ENCODE assay signal across 9 cellular contexts in the genomic region with DNA sequence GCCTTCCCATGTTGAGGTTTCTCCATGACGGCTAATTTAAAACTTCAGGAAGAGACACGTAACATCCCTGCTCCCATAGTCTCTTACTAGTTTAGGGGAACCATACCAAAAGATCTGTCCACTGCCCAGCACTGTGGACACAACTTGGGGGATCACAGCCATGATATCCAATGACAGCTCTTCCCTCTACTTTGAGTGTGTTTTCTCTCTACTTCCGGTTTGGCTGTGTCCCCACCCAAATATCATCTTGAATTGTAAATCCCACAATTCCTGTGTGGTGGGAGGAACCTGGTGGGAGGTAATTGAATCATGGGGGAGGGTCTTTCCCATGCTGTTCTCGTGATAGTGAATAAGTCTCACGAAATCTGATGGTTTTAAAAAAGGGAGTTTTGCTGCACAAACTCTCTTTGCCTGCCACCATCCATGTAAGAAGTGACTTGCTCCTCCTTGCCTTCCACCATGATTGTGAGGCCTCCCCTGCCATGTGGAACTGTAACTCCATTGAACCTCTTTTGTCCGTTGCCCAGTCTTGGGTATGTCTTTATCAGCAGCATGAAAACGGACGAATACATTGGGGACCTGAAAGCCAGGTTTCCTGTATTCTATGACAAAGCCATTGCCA. TPM values are rescaled to one million over a fixed set of nuclear protein-coding genes. Genes with fewer than 3 reads are reported as not detected.
DNase-seq lines count a peak whose midpoint lies in the region; ATAC-seq lines count a peak whose summit lies in the region.
"Had no signal": no experiment of that assay in that cellular context is flagged by ENCODE, and none has a peak within 500 bp of the region (broad histone marks: within the 10 kb centered on the region; RNA-seq: fewer than 3 reads in every experiment).

No MANE protein-coding gene starts in this region.

- H3K27ac Mint-ChIP-seq in stimulated activated naive CD8-positive, alpha-beta T cell treated with anti-CD3 and anti-CD28 coated beads, Interleukin-15, Interleukin-2, amounts not matched to agents 100 ng/mL and 50 ng/mL, for 24 hours, result peak overlapping the region; percentile 94
- peak overlapping the region; percentile 82 for H3K27ac Mint-ChIP-seq in activated naive CD8-positive, alpha-beta T cell treated with anti-CD3 and anti-CD28 coated beads, Interleukin-2, amount 50 U/mL, for 24 hours
- H3K27ac Mint-ChIP-seq in naive B cell, result peak overlapping the region in 1 of 6 donors; percentile 65

- H3K36me3 Mint-ChIP-seq in stimulated activated naive CD8-positive, alpha-beta T cell treated with anti-CD3 and anti-CD28 coated beads, Interleukin-15, Interleukin-2, amounts not matched to agents 100 ng/mL and 50 ng/mL, for 24 hours (ENCODE audit: low read depth), result no peaks in the 10 kb centered on the region
- no peaks in the 10 kb centered on the region for H3K36me3 Mint-ChIP-seq in activated naive CD8-positive, alpha-beta T cell treated with anti-CD3 and anti-CD28 coated beads, Interleukin-2, amount 50 U/mL, for 24 hours (ENCODE audit: low read depth)
- H3K36me3 Mint-ChIP-seq in naive B cell, result no peaks in the 10 kb centered on the region

- DNase-seq in stimulated activated naive CD8-positive, alpha-beta T cell treated with anti-CD3 and anti-CD28 coated beads, Interleukin-15, Interleukin-2, amounts not matched to agents 100 U/mL and 50 U/mL, for 24 hours, result no peak
- no peak for DNase-seq in activated naive CD8-positive, alpha-beta T cell treated with anti-CD3 and anti-CD28 coated beads, Interleukin-2, amount 50 U/mL, for 24 hours
- DNase-seq in naive B cell, result no peak
- DNase-seq in HuH-7 (ENCODE audit: low spot score), result no peak
- DNase-seq in NCI-H2029 treated with DMSO at 0.1 percent for 48 hours (lab: John Stamatoyannopoulos, UW), result no peak
- DNase-seq in NCI-H526 (lab: John Stamatoyannopoulos, UW), result no peak
- DNase-seq in NCI-H187 (lab: John Stamatoyannopoulos, UW), result no peak

- ATAC-seq in stimulated activated naive CD8-positive, alpha-beta T cell treated with anti-CD3 and anti-CD28 coated beads, Interleukin-15, Interleukin-2, amounts not matched to agents 100 U/mL and 50 U/mL, for 24 hours, result no peak
- no peak for ATAC-seq in activated naive CD8-positive, alpha-beta T cell treated with anti-CD3 and anti-CD28 coated beads, Interleukin-2, amount 50 U/mL, for 24 hours
- ATAC-seq in naive B cell (ENCODE audit: low read depth in 2 of 2), result no peak

- peak overlapping the region; percentile 93 for H3K4me3 Mint-ChIP-seq in stimulated activated naive CD8-positive, alpha-beta T cell treated with anti-CD3 and anti-CD28 coated beads, Interleukin-15, Interleukin-2, amounts not matched to agents 100 ng/mL and 50 ng/mL, for 24 hours
- H3K4me3 Mint-ChIP-seq in activated naive CD8-positive, alpha-beta T cell treated with anti-CD3 and anti-CD28 coated beads, Interleukin-2, amount 50 U/mL, for 24 hours, result peak overlapping the region; percentile 89
- H3K4me3 Mint-ChIP-seq in naive B cell, result peak overlapping the region; percentile 70 to 92 (median 83)

- H3K27me3 Mint-ChIP-seq in stimulated activated naive CD8-positive, alpha-beta T cell treated with anti-CD3 and anti-CD28 coated beads, Interleukin-15, Interleukin-2, amounts not matched to agents 100 ng/mL and 50 ng/mL, for 24 hours, result no peaks in the 10 kb centered on the region
- no peaks in the 10 kb centered on the region for H3K27me3 Mint-ChIP-seq in activated naive CD8-positive, alpha-beta T cell treated with anti-CD3 and anti-CD28 coated beads, Interleukin-2, amount 50 U/mL, for 24 hours
- H3K27me3 Mint-ChIP-seq in naive B cell, result peaks cover 0 to under 1% (median 0%) of the 10 kb centered on the region in 3 donors

- H3K4me1 Mint-ChIP-seq in stimulated activated naive CD8-positive, alpha-beta T cell treated with anti-CD3 and anti-CD28 coated beads, Interleukin-15, Interleukin-2, amounts not matched to agents 100 ng/mL and 50 ng/mL, for 24 hours (ENCODE audit: low read depth), result peaks cover 77% of the 10 kb centered on the region
- peaks cover 71% of the 10 kb centered on the region for H3K4me1 Mint-ChIP-seq in activated naive CD8-positive, alpha-beta T cell treated with anti-CD3 and anti-CD28 coated beads, Interleukin-2, amount 50 U/mL, for 24 hours
- H3K4me1 Mint-ChIP-seq in naive B cell, result peaks cover 19 to 42% (median 41%) of the 10 kb centered on the region in 3 donors

- H3K9me3 Mint-ChIP-seq in stimulated activated naive CD8-positive, alpha-beta T cell treated with anti-CD3 and anti-CD28 coated beads, Interleukin-15, Interleukin-2, amounts not matched to agents 100 ng/mL and 50 ng/mL, for 24 hours, result no peaks in the 10 kb centered on the region
- no peaks in the 10 kb centered on the region for H3K9me3 Mint-ChIP-seq in activated naive CD8-positive, alpha-beta T cell treated with anti-CD3 and anti-CD28 coated beads, Interleukin-2, amount 50 U/mL, for 24 hours
- H3K9me3 Mint-ChIP-seq in naive B cell, result no peaks in the 10 kb centered on the region

RNA-seq across cellular contexts. Expression of a gene that starts 1.6 kb away (rescaled TPM):
- polyA plus RNA-seq in naive B cell (ENCODE audit: low read depth in 6 of 6), result 10 to 100 TPM; 13.7 to 47.2 (median 21.6) TPM
- polyA plus RNA-seq: BJ had no signal
